In the genomic region with DNA sequence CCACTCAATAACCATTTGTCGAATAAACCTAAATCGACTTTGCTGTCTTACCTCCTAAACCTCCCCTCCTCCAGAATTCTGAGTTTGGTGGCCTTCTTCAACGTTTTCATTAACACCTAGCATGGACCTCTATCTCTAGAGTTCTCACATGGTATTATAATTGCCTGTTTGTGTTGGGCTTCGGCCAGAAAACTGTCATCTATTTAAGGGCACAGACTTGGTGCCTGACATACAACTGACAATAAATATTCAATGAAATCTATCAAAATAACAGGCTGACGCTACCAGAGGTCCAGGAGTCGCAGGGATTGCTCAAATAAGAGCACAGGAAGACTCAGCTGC, we compare ENCODE assay signal across 8 cellular contexts. TPM values are rescaled to one million over a fixed set of nuclear protein-coding genes. Genes with fewer than 3 reads are reported as not detected.
DNase-seq lines count a peak whose midpoint lies in the region; ATAC-seq, FAIRE-seq and TF ChIP-seq lines count a peak whose summit lies in the region.

No MANE protein-coding gene starts in this region.

- H3K4me3 ChIP-seq in left ventricle myocardium inferior (peak overlapping the region; percentile 94), small intestine (ENCODE audit: low read depth in 1 of 2, low read length in 2 of 2) (peak overlapping the region; percentile 70 to 75)

- H3K9me3 ChIP-seq in T-helper 17 cell (ENCODE audit: control insufficient read depth, low read length, poor library complexity, severe bottlenecking) (no peaks in the 10 kb centered on the region), left ventricle myocardium inferior (replicated peaks) (no peaks in the 10 kb centered on the region), small intestine (ENCODE audit: control insufficient read depth, low read depth) (no peaks in the 10 kb centered on the region)

- H3K27ac Mint-ChIP-seq in T-helper 17 cell: peak overlapping the region; percentile 99

- peak overlapping the region; percentile 89 for H3K27ac ChIP-seq in left ventricle myocardium inferior (replicated peaks)
- peak overlapping the region in 1 of 2 donors; percentile 97 for H3K27ac ChIP-seq in small intestine (ENCODE audit: low read depth in 1 of 2, low read length in 1 of 2)

- H3K27me3 ChIP-seq in left ventricle myocardium inferior (ENCODE audit: low read depth) (peaks cover 11% of the 10 kb centered on the region), small intestine (ENCODE audit: control insufficient read depth in 2 of 2, insufficient read depth in 2 of 2, low read length in 2 of 2) (no peaks in the 10 kb centered on the region)

- ATAC-seq in GM18511 (IDR thresholded peaks at IDR 0.05; ENCODE audit: unreplicated experiment) (peak; percentile 9), HG02763 (IDR thresholded peaks at IDR 0.05; ENCODE audit: unreplicated experiment) (peak; percentile 3), T-helper 17 cell (no peak), HG02678 (IDR thresholded peaks at IDR 0.05; ENCODE audit: unreplicated experiment) (no peak)

- DNase-seq in T-helper 17 cell (no peak), left ventricle myocardium inferior (no peak), small intestine (no peak), cerebellar nuclear complex (lab: John Stamatoyannopoulos, UW) (no peak), DMS79 (lab: John Stamatoyannopoulos, UW) (no peak)

- 12 to 13% (median 13%) methylated on average over 6 of the region's 6 CpGs for WGBS in small intestine, 3 donors

- intact Hi-C loops in left ventricle myocardium inferior (cut with micrococcal nuclease): no loop called here

- peaks cover 2% of the 10 kb centered on the region for H3K36me3 Mint-ChIP-seq in T-helper 17 cell (ENCODE audit: low read depth)

- TF ChIP-seq CTCF in left ventricle myocardium inferior (IDR thresholded peaks at IDR 0.05; ENCODE audit: borderline replicate concordance): no peak

- peaks cover 43% of the 10 kb centered on the region for H3K4me1 ChIP-seq in left ventricle myocardium inferior
- peaks cover 3 to 11% of the 10 kb centered on the region in 2 donors for H3K4me1 ChIP-seq in small intestine (ENCODE audit: control insufficient read depth in 2 of 2, insufficient read depth in 1 of 2, low read depth in 1 of 2, low read length in 1 of 2)

- no peaks in the 10 kb centered on the region for H3K27me3 Mint-ChIP-seq in T-helper 17 cell

- H3K36me3 ChIP-seq in left ventricle myocardium inferior (peaks cover 5% of the 10 kb centered on the region), small intestine (ENCODE audit: control insufficient read depth in 2 of 2, insufficient read depth in 2 of 2, low read length in 2 of 2) (no peaks in the 10 kb centered on the region)

- FAIRE-seq in small intestine (lab: Jason Lieb, UNC): no peak

- H3K4me3 Mint-ChIP-seq in T-helper 17 cell: peak overlapping the region; percentile 99

- H3K4me1 Mint-ChIP-seq in T-helper 17 cell: peaks cover 34% of the 10 kb centered on the region

RNA-seq across cellular contexts. Expression of a gene that starts 0.7 kb away (rescaled TPM):
- total RNA-seq in T-helper 17 cell (10 to 100 TPM in 1 of 2 donors, 1 to 10 TPM in 1; 8.9 to 12.4 TPM), left ventricle myocardium inferior (6.7 TPM)
- 1 to 10 TPM; 1.8 to 3.9 (median 2.2) TPM for polyA plus RNA-seq in small intestine

RNA-seq across cellular contexts. Expression of a gene that starts 26.1 kb away (rescaled TPM):
- total RNA-seq in T-helper 17 cell: not detected
- 2.3 TPM for total RNA-seq in left ventricle myocardium inferior
- polyA plus RNA-seq in small intestine: under 1 TPM in 1 of 3 donors, not detected in 2; 0.58 TPM

Comparison
In these comparisons a context has a peak if more than half of its experiments do, and no peak if none do; other contexts are left out.
1. ATAC-seq: peak in GM18511 (single experiment) and HG02763 (single experiment); none in T-helper 17 cell (single experiment) and HG02678 (single experiment).